ENCODE assay signal across 8 cellular contexts in genomic region chr11:74449369-74449931, GRCh38. TPM values are rescaled to one million over a fixed set of nuclear protein-coding genes. Genes with fewer than 3 reads are reported as not detected.
DNase-seq lines count a peak whose midpoint lies in the region; ATAC-seq, FAIRE-seq and TF ChIP-seq lines count a peak whose summit lies in the region.

No MANE protein-coding gene starts in this region.

- no peak overlapping the region for H3K9ac ChIP-seq in DND-41 (ENCODE audit: low read depth, low read length)

- peak; percentile 42 for DNase-seq in DND-41
- peak; percentile 77 for DNase-seq in HFF-Myc (ENCODE audit: extremely low read depth, low read depth)
- peak; percentile 88 to 93 for DNase-seq in NCI-H2081 (lab: John Stamatoyannopoulos, UW)
- DNase-seq in T-helper 1 cell: peak in 4 of 5 donors; percentile 6 to 46 (median 28)
- peak; percentile 72 for DNase-seq in bronchial epithelial cell (ENCODE audit: low read depth)
- no peak for DNase-seq in left colon
- peak; percentile 32 for DNase-seq in stimulated activated CD8-positive, alpha-beta memory T cell treated with anti-CD3 and anti-CD28 coated beads, Interleukin-4, amount 100 ng/mL, for 48 hours
- DNase-seq in 8988T: no peak

- H3K27me3 ChIP-seq in DND-41 (ENCODE audit: insufficient read depth, low read length, poor library complexity) (peaks cover 4% of the 10 kb centered on the region), bronchial epithelial cell (ENCODE audit: control insufficient read depth, insufficient read depth, low read length) (no peaks in the 10 kb centered on the region)

- no peaks in the 10 kb centered on the region for H3K79me2 ChIP-seq in DND-41 (ENCODE audit: insufficient read depth, low read length)

- FAIRE-seq in bronchial epithelial cell (lab: Jason Lieb, UNC): no peak

- H2AFZ ChIP-seq in DND-41 (ENCODE audit: low read depth, low read length): no peak overlapping the region

- H3K27ac ChIP-seq in DND-41 (ENCODE audit: low read length): no peak overlapping the region

- no peak overlapping the region for H3K4me2 ChIP-seq in DND-41 (ENCODE audit: insufficient read depth, low read length)

- intact Hi-C loops in left colon (cut with DNase I, micrococcal nuclease): loop anchor here (2.0 to 10.0 kb wide), 3 partner anchors 62 to 195 kb away; no protein-coding TSS in a partner anchor

- H3K4me3 ChIP-seq in DND-41 (ENCODE audit: low read depth in 1 of 2, low read length in 2 of 2) (no peak overlapping the region), HFF-Myc (replicated peaks; ENCODE audit: low read depth, low read length) (no peak overlapping the region), bronchial epithelial cell (ENCODE audit: low read depth, low read length) (no peak overlapping the region)

- no peaks in the 10 kb centered on the region for H3K4me1 ChIP-seq in DND-41 (ENCODE audit: insufficient read depth, low read length)

- peak; percentile 72 for TF ChIP-seq CTCF in DND-41 (IDR thresholded peaks at IDR 0.05; ENCODE audit: borderline replicate concordance, extremely low read depth, low read length, poor library complexity, severe bottlenecking)
- TF ChIP-seq CTCF in HFF-Myc (IDR thresholded peaks at IDR 0.05; ENCODE audit: low read depth, low read length, missing control alignments): peak; percentile 69
- peak; percentile 72 for TF ChIP-seq CTCF in bronchial epithelial cell (IDR thresholded peaks at IDR 0.05; ENCODE audit: insufficient read depth, low read length, severe bottlenecking)

- H3K9me3 ChIP-seq in DND-41 (ENCODE audit: insufficient read depth, low read length, severe bottlenecking): no peaks in the 10 kb centered on the region

- no peaks in the 10 kb centered on the region for H4K20me1 ChIP-seq in DND-41 (ENCODE audit: insufficient read depth, low read length)

- peak; percentile 93 for ATAC-seq in DND-41 (ENCODE audit: insufficient read depth, low read depth)
- ATAC-seq in left colon: peak; percentile 76

- H3K36me3 ChIP-seq in DND-41 (ENCODE audit: insufficient read depth, low read length): no peaks in the 10 kb centered on the region
- H3K36me3 ChIP-seq in bronchial epithelial cell (ENCODE audit: control insufficient read depth, insufficient read depth, low read length): no peaks in the 10 kb centered on the region

RNA-seq across cellular contexts. Expression of gene KCNE3, which starts 17.9 kb away (rescaled TPM):
- total RNA-seq in bronchial epithelial cell: 0.13 and 0.26 TPM in 2 replicates
- 10 to 100 TPM; 18.8 to 37.7 TPM for total RNA-seq in left colon

RNA-seq across cellular contexts. Expression of gene LIPT2, which starts 44.1 kb away (rescaled TPM):
- 2.3 and 2.6 TPM in 2 replicates for total RNA-seq in bronchial epithelial cell
- 1 to 10 TPM; 2.5 to 3.4 TPM for total RNA-seq in left colon

RNA-seq across cellular contexts. Expression of gene PGM2L1, which starts 51.2 kb away (rescaled TPM):
- total RNA-seq in bronchial epithelial cell (1.1 and 9.5 TPM in 2 replicates), left colon (10 to 100 TPM in 1 of 2 donors, 1 to 10 TPM in 1; 9.9 to 14.3 TPM)

Comparison
In these comparisons a context has a peak if more than half of its experiments do, and no peak if none do; other contexts are left out.
1. DNase-seq: peak in DND-41 (single experiment), HFF-Myc (single experiment), NCI-H2081 (2 of 2), T-helper 1 cell (4 of 5), bronchial epithelial cell (single experiment) and stimulated activated CD8-positive, alpha-beta memory T cell treated with anti-CD3 and anti-CD28 coated beads, Interleukin-4, amount 100 ng/mL, for 48 hours (single experiment); none in left colon (0 of 2) and 8988T (single experiment).
2. RNA of gene KCNE3, which starts 17.9 kb away (total RNA-seq): 18.8 to 37.7 TPM in left colon; 0.13 to 0.26 TPM in bronchial epithelial cell; every median in the first group is over 10 times any median in the second.
3. Peak in every context shown above with its lines, with median percentiles within 50 percentile points of each other: CTCF ChIP-seq.